In the genomic region with DNA sequence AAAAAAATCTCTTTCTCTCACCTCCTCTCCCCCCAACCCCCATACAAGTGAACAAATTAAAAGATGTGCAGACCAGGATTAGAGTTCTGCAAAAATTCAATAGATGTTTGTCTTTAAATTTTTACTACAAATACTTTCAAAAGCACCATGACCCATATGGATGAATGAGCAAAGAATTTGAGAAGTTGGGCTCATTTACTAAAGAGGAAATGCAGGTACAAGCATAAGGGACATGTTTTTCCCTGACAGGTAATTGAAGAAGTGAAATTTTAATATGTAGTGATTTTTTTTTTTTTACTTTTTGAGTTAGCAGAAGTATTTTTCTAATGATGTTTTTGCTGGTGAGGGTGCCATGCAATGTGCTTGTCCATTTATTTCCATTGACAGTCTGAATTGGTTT, we compare ENCODE assay signal across 15 cellular contexts. TPM values are rescaled to one million over a fixed set of nuclear protein-coding genes. Genes with fewer than 3 reads are reported as not detected.
A peak's percentile ranks its signal among the peaks of the same experiment; 100 is the strongest.
DNase-seq lines count a peak whose midpoint lies in the region; ATAC-seq and TF ChIP-seq lines count a peak whose summit lies in the region.
"Had no signal": no experiment of that assay in that cellular context is flagged by ENCODE, and none has a peak within 500 bp of the region (broad histone marks: within the 10 kb centered on the region; RNA-seq: fewer than 3 reads in every experiment).

No MANE protein-coding gene starts in this region.

- H3T11ph ChIP-seq in H9 (ENCODE audit: low read length): no peak overlapping the region

- no peak overlapping the region for H2BK12ac ChIP-seq in H9 (ENCODE audit: insufficient read length, low read depth, low read length)

- no peak overlapping the region for H3K23ac ChIP-seq in H9 (ENCODE audit: insufficient read length, low read depth, low read length)

- H3K79me1 ChIP-seq in H9 (ENCODE audit: insufficient read depth, low read depth, low read length, poor library complexity, severe bottlenecking): no peaks in the 10 kb centered on the region

- H4K91ac ChIP-seq in H9 (ENCODE audit: insufficient read length, low read depth, low read length): no peak overlapping the region

- H3K9ac ChIP-seq in H9 (ENCODE audit: extremely low read depth, insufficient read length, low read length): no peak overlapping the region

- no peak overlapping the region for H2BK20ac ChIP-seq in H9 (ENCODE audit: low read depth, low read length, poor library complexity, severe bottlenecking)

- ATAC-seq in CD4-positive, alpha-beta T cell (ENCODE audit: poor library complexity): no peak
- no peak for ATAC-seq in stimulated activated memory B cell treated with anti-CD40 and anti-IgM and Interleukin-4, amounts not matched to agents 10 μg/mL and 1 μg/mL and 100 μg/mL, for 72 hours
- no peak for ATAC-seq in activated CD8-positive, alpha-beta T cell treated with anti-CD3 and anti-CD28 coated beads for 36 hours
- ATAC-seq in HG03139 (IDR thresholded peaks at IDR 0.05; ENCODE audit: unreplicated experiment): no peak
- ATAC-seq: HepG2 had no signal

- no peak overlapping the region for H2BK15ac ChIP-seq in H9 (ENCODE audit: low read depth, low read length)

- H3K9me3 ChIP-seq in CD4-positive, alpha-beta T cell (ENCODE audit: control insufficient read depth, low read length): no peaks in the 10 kb centered on the region
- no peaks in the 10 kb centered on the region for H3K9me3 ChIP-seq in H9 (ENCODE audit: control insufficient read depth, low read depth, low read length)
- H3K9me3 ChIP-seq: BE2C, Caco-2 had no signal

- no peaks in the 10 kb centered on the region for H3K27me3 ChIP-seq in CD4-positive, alpha-beta T cell (ENCODE audit: control insufficient read depth, insufficient read depth, low read length)
- H3K27me3 ChIP-seq in H9 (ENCODE audit: insufficient read depth, low read length): no peaks in the 10 kb centered on the region
- H3K27me3 ChIP-seq: BE2C had no signal

- no peak overlapping the region for H3K4me2 ChIP-seq in H9 (ENCODE audit: insufficient read depth, insufficient read length, low read length)

- intact Hi-C loops in CD4-positive, alpha-beta T cell (cut with DNase I, micrococcal nuclease): no loop called here
- intact Hi-C loops in activated CD8-positive, alpha-beta T cell treated with anti-CD3 and anti-CD28 coated beads for 36 hours (cut with micrococcal nuclease): no loop called here

- peak overlapping the region; percentile 6 for H3K4me3 Mint-ChIP-seq in CD4-positive, alpha-beta T cell
- no peak overlapping the region for H3K4me3 Mint-ChIP-seq in H9
- no peak overlapping the region for H3K4me3 Mint-ChIP-seq in stimulated activated memory B cell treated with anti-CD40 and anti-IgM and Interleukin-4, amounts not matched to agents 10 μg/mL and 1 μg/mL and 100 μg/mL, for 72 hours
- no peak overlapping the region for H3K4me3 Mint-ChIP-seq in activated CD8-positive, alpha-beta T cell treated with anti-CD3 and anti-CD28 coated beads for 36 hours
- H3K4me3 Mint-ChIP-seq: CD8-positive, alpha-beta memory T cell; HFFc6 had no signal

- H3K4ac ChIP-seq in H9 (ENCODE audit: low read depth, low read length): no peak overlapping the region

- H3K18ac ChIP-seq in H9 (ENCODE audit: insufficient read length, low read depth, low read length): no peak overlapping the region

- H3K56ac ChIP-seq in H9 (ENCODE audit: insufficient read length, low read depth, low read length): no peak overlapping the region

- no peak overlapping the region for H3K14ac ChIP-seq in H9 (ENCODE audit: insufficient read depth, low read length)

- peaks cover 82% of the 10 kb centered on the region for H3K4me1 Mint-ChIP-seq in CD4-positive, alpha-beta T cell (ENCODE audit: low read depth)
- peaks cover 4 to 5% of the 10 kb centered on the region in 2 experiments; a peak in 3 of 4 replicates for H3K4me1 Mint-ChIP-seq in H9
- H3K4me1 Mint-ChIP-seq in stimulated activated memory B cell treated with anti-CD40 and anti-IgM and Interleukin-4, amounts not matched to agents 10 μg/mL and 1 μg/mL and 100 μg/mL, for 72 hours: peaks cover 64% of the 10 kb centered on the region
- peaks cover 58% of the 10 kb centered on the region for H3K4me1 Mint-ChIP-seq in activated CD8-positive, alpha-beta T cell treated with anti-CD3 and anti-CD28 coated beads for 36 hours (ENCODE audit: low read depth)

- H3K9me3 Mint-ChIP-seq in CD4-positive, alpha-beta T cell: no peaks in the 10 kb centered on the region
- no peaks in the 10 kb centered on the region for H3K9me3 Mint-ChIP-seq in H9
- peaks cover 5% of the 10 kb centered on the region for H3K9me3 Mint-ChIP-seq in stimulated activated memory B cell treated with anti-CD40 and anti-IgM and Interleukin-4, amounts not matched to agents 10 μg/mL and 1 μg/mL and 100 μg/mL, for 72 hours
- H3K9me3 Mint-ChIP-seq in activated CD8-positive, alpha-beta T cell treated with anti-CD3 and anti-CD28 coated beads for 36 hours: no peaks in the 10 kb centered on the region
- H3K9me3 Mint-ChIP-seq: CD8-positive, alpha-beta memory T cell; HFFc6 had no signal

- no peaks in the 10 kb centered on the region for H3K4me1 ChIP-seq in H9 (ENCODE audit: insufficient read depth, low read length)
- H3K4me1 ChIP-seq: BE2C, Caco-2 had no signal

- no peak overlapping the region for H3K27ac ChIP-seq in CD4-positive, alpha-beta T cell (ENCODE audit: low read depth, low read length)
- no peak overlapping the region for H3K27ac ChIP-seq in H9 (ENCODE audit: insufficient read length, low read depth, low read length)
- H3K27ac ChIP-seq: C4-2B had no signal

- H3K27me3 Mint-ChIP-seq in CD4-positive, alpha-beta T cell: no peaks in the 10 kb centered on the region
- no peaks in the 10 kb centered on the region for H3K27me3 Mint-ChIP-seq in H9 (ENCODE audit: low read depth)
- H3K27me3 Mint-ChIP-seq in stimulated activated memory B cell treated with anti-CD40 and anti-IgM and Interleukin-4, amounts not matched to agents 10 μg/mL and 1 μg/mL and 100 μg/mL, for 72 hours: no peaks in the 10 kb centered on the region
- no peaks in the 10 kb centered on the region for H3K27me3 Mint-ChIP-seq in activated CD8-positive, alpha-beta T cell treated with anti-CD3 and anti-CD28 coated beads for 36 hours
- H3K27me3 Mint-ChIP-seq: CD8-positive, alpha-beta memory T cell had no signal

- TF ChIP-seq CTCF in CD4-positive, alpha-beta T cell (IDR thresholded peaks at IDR 0.05): no peak
- no peak for TF ChIP-seq CTCF in H9 (conservative IDR thresholded peaks at IDR 0.05)
- TF ChIP-seq CTCF in activated CD8-positive, alpha-beta T cell treated with anti-CD3 and anti-CD28 coated beads for 36 hours (IDR thresholded peaks at IDR 0.05): no peak

- H4K20me1 ChIP-seq in H9 (ENCODE audit: control insufficient read depth, insufficient read depth, insufficient read length): no peaks in the 10 kb centered on the region

- H4K8ac ChIP-seq in H9 (replicated peaks; ENCODE audit: insufficient read length, low read depth, low read length): no peak overlapping the region

- no peak overlapping the region for H2BK120ac ChIP-seq in H9 (ENCODE audit: low read depth, low read length, poor library complexity, severe bottlenecking)

- H3K36me3 Mint-ChIP-seq in CD4-positive, alpha-beta T cell (ENCODE audit: low read depth): no peaks in the 10 kb centered on the region
- no peaks in the 10 kb centered on the region for H3K36me3 Mint-ChIP-seq in H9 (ENCODE audit: insufficient read depth in 1 of 3, low read depth in 3 of 3)
- H3K36me3 Mint-ChIP-seq in stimulated activated memory B cell treated with anti-CD40 and anti-IgM and Interleukin-4, amounts not matched to agents 10 μg/mL and 1 μg/mL and 100 μg/mL, for 72 hours: no peaks in the 10 kb centered on the region
- H3K36me3 Mint-ChIP-seq in activated CD8-positive, alpha-beta T cell treated with anti-CD3 and anti-CD28 coated beads for 36 hours (ENCODE audit: low read depth): no peaks in the 10 kb centered on the region

- H4K5ac ChIP-seq in H9 (ENCODE audit: insufficient read length, low read depth, low read length): no peak overlapping the region

- H3K27ac Mint-ChIP-seq in CD4-positive, alpha-beta T cell: no peak overlapping the region
- H3K27ac Mint-ChIP-seq in H9: peak overlapping the region in 2 of 3 experiments; percentile 11 to 53; a peak in 1 of 7 replicates
- H3K27ac Mint-ChIP-seq in stimulated activated memory B cell treated with anti-CD40 and anti-IgM and Interleukin-4, amounts not matched to agents 10 μg/mL and 1 μg/mL and 100 μg/mL, for 72 hours: peak overlapping the region; percentile 69
- H3K27ac Mint-ChIP-seq in activated CD8-positive, alpha-beta T cell treated with anti-CD3 and anti-CD28 coated beads for 36 hours: no peak overlapping the region
- H3K27ac Mint-ChIP-seq: HFFc6 had no signal

- no peak overlapping the region for H2BK5ac ChIP-seq in H9 (ENCODE audit: insufficient read length, low read length)

- H2AFZ ChIP-seq in H9 (ENCODE audit: low read length): no peak overlapping the region

- no peak for DNase-seq in CD4-positive, alpha-beta T cell
- DNase-seq in H9: no peak
- DNase-seq in dedifferentiated amniotic fluid mesenchymal stem cell (ENCODE audit: extremely low spot score): peak; percentile 13
- DNase-seq in activated CD8-positive, alpha-beta T cell treated with anti-CD3 and anti-CD28 coated beads for 36 hours: no peak
- no peak for DNase-seq in DMS 273 treated with DMSO at 0.1 percent for 48 hours (lab: John Stamatoyannopoulos, UW)
- DNase-seq: BE2C; Caco-2; CD8-positive, alpha-beta memory T cell; DMS53; HCEC 1CT; HFFc6 had no signal

- H3K79me2 ChIP-seq in H9 (ENCODE audit: insufficient read depth, low read length): peaks cover 2% of the 10 kb centered on the region; the same call in 1 of the 2 replicates

- H2AK5ac ChIP-seq in H9 (ENCODE audit: insufficient read length, low read length): no peak overlapping the region

- CTCF ChIA-PET in CD4-positive, alpha-beta T cell (lab: Charles Lee): no interaction called here
- CTCF ChIA-PET in activated CD8-positive, alpha-beta T cell treated with anti-CD3 and anti-CD28 coated beads for 36 hours (lab: Charles Lee): interaction anchor here (0.8 kb wide), 1 partner anchor 15 kb away, joined by 3 read pairs; no protein-coding TSS in a partner anchor

- POLR2A ChIA-PET in CD4-positive, alpha-beta T cell (lab: Charles Lee): no interaction called here
- POLR2A ChIA-PET in activated CD8-positive, alpha-beta T cell treated with anti-CD3 and anti-CD28 coated beads for 36 hours (lab: Charles Lee): no interaction called here

- no peaks in the 10 kb centered on the region for H3K23me2 ChIP-seq in H9 (ENCODE audit: insufficient read length, low read depth, low read length, poor library complexity, severe bottlenecking)

RNA-seq across cellular contexts. Expression of a gene that starts 15.3 kb away (rescaled TPM):
- total RNA-seq in CD4-positive, alpha-beta T cell: 10 to 100 TPM; 57.1 to 63.1 TPM
- total RNA-seq in H9 (2021): 9.8 and 12.0 TPM in 2 replicates
- 10 to 100 TPM; 14.1 to 20.8 TPM for total RNA-seq in activated CD8-positive, alpha-beta T cell treated with anti-CD3 and anti-CD28 coated beads for 36 hours

Comparison
In these comparisons a context has a peak if more than half of its experiments do, and no peak if none do; other contexts are left out.
1. H3K27ac Mint-ChIP-seq: peak in H9 (2 of 3) and stimulated activated memory B cell treated with anti-CD40 and anti-IgM and Interleukin-4, amounts not matched to agents 10 μg/mL and 1 μg/mL and 100 μg/mL, for 72 hours (single experiment); none in CD4-positive, alpha-beta T cell (single experiment) and activated CD8-positive, alpha-beta T cell treated with anti-CD3 and anti-CD28 coated beads for 36 hours (single experiment).